In genomic region chr9:124353166-124353768, GRCh38 we compare ENCODE assay signal across 14 cellular contexts.
A peak's percentile ranks its signal among the peaks of the same experiment; 100 is the strongest.
DNase-seq lines count a peak whose midpoint lies in the region; ATAC-seq and TF ChIP-seq lines count a peak whose summit lies in the region.
"Had no signal": no experiment of that assay in that cellular context is flagged by ENCODE, and none has a peak within 500 bp of the region (broad histone marks: within the 10 kb centered on the region; RNA-seq: fewer than 3 reads in every experiment).

No MANE protein-coding gene starts in this region.

- H3K27me3 ChIP-seq in AG04450 (ENCODE audit: control insufficient read depth, insufficient read depth, low read length): no peaks in the 10 kb centered on the region
- H3K27me3 ChIP-seq in thyroid gland: no peaks in the 10 kb centered on the region
- no peaks in the 10 kb centered on the region for H3K27me3 ChIP-seq in CD4-positive, alpha-beta T cell (ENCODE audit: control insufficient read depth, insufficient read depth, low read length)
- H3K27me3 ChIP-seq: cardiac muscle cell had no signal

- peaks cover 20 to 23% of the 10 kb centered on the region in 2 donors for H3K4me1 ChIP-seq in thyroid gland
- H3K4me1 ChIP-seq in mucosa of descending colon (ENCODE audit: low read depth): no peaks in the 10 kb centered on the region

- intact Hi-C loops in thyroid gland (cut with DNase I): no loop called here
- intact Hi-C loops in CD4-positive, alpha-beta T cell (cut with DNase I, micrococcal nuclease): no loop called here
- intact Hi-C loops in mucosa of descending colon (cut with DNase I, micrococcal nuclease): no loop called here

- H3K27me3 Mint-ChIP-seq in HFFc6 (ENCODE audit: insufficient read depth) (peaks cover 33% of the 10 kb centered on the region), nephron progenitor cell (ENCODE audit: low read depth, poor library complexity) (no peaks in the 10 kb centered on the region)
- H3K27me3 Mint-ChIP-seq in CD4-positive, alpha-beta T cell: no peaks in the 10 kb centered on the region

- H3K9me3 Mint-ChIP-seq in HFFc6: no peaks in the 10 kb centered on the region
- no peaks in the 10 kb centered on the region for H3K9me3 Mint-ChIP-seq in nephron progenitor cell
- no peaks in the 10 kb centered on the region for H3K9me3 Mint-ChIP-seq in CD4-positive, alpha-beta T cell

- DNase-seq in AG04450 (ENCODE audit: low read depth, low spot score) (no peak), HFFc6 (no peak), nephron progenitor cell (no peak), thyroid gland (no peak), mucosa of descending colon (no peak)
- no peak for DNase-seq in CD4-positive, alpha-beta T cell
- DNase-seq: effector memory CD4-positive, alpha-beta T cell; Kasumi-1; NCI-H1092 treated with DMSO at 0.1 percent for 48 hours; NCI-H524 treated with DMSO at 0.1 percent for 48 hours; T-helper 2 cell had no signal

- H3K9me3 ChIP-seq in AG04450 (ENCODE audit: control insufficient read depth, insufficient read depth, low read length): no peaks in the 10 kb centered on the region
- no peaks in the 10 kb centered on the region for H3K9me3 ChIP-seq in thyroid gland
- no peaks in the 10 kb centered on the region for H3K9me3 ChIP-seq in CD4-positive, alpha-beta T cell (ENCODE audit: control insufficient read depth, low read length)
- H3K9me3 ChIP-seq in mucosa of descending colon: no peaks in the 10 kb centered on the region

- TF ChIP-seq CTCF in AG04450 (IDR thresholded peaks at IDR 0.05; ENCODE audit: low read depth, low read length) (no peak), HFFc6 (IDR thresholded peaks at IDR 0.05) (no peak), nephron progenitor cell (IDR thresholded peaks at IDR 0.05) (no peak), thyroid gland (IDR thresholded peaks at IDR 0.05) (no peak), mucosa of descending colon (IDR thresholded peaks at IDR 0.05) (no peak)
- no peak for TF ChIP-seq CTCF in CD4-positive, alpha-beta T cell (IDR thresholded peaks at IDR 0.05)

- ATAC-seq in CD4-positive, alpha-beta T cell (ENCODE audit: poor library complexity): no peak
- ATAC-seq in GM21528 (IDR thresholded peaks at IDR 0.05; ENCODE audit: low FRiP score, unreplicated experiment) (no peak), mucosa of descending colon (no peak)

- WGBS in thyroid gland, 2 donors: 93 to 97% methylated on average over 6 to 7 of the region's 7 CpGs

- CTCF ChIA-PET in AG04450 (lab: Charles Lee): interaction anchor here (1.0 kb wide), 1 partner anchor 34 kb away, joined by 3 read pairs; no protein-coding TSS in a partner anchor
- CTCF ChIA-PET in CD4-positive, alpha-beta T cell (lab: Charles Lee): no interaction called here

- TF ChIP-seq POLR2A in thyroid gland (IDR thresholded peaks at IDR 0.05): no peak

- H3K27ac ChIP-seq in AG04450 (ENCODE audit: low read depth, low read length) (peak overlapping the region; percentile 73), cingulate gyrus (ENCODE audit: low read depth, low read length) (peak overlapping the region; percentile 70), thyroid gland (no peak overlapping the region)
- H3K27ac ChIP-seq in CD4-positive, alpha-beta T cell (ENCODE audit: low read depth, low read length): no peak overlapping the region
- H3K27ac ChIP-seq: cardiac muscle cell had no signal

- H3K4me3 ChIP-seq in AG04450 (ENCODE audit: low read depth, low read length) (no peak overlapping the region), thyroid gland (replicated peaks in 1 of 3) (no peak overlapping the region), mucosa of descending colon (no peak overlapping the region)
- H3K4me3 ChIP-seq: cardiac muscle cell had no signal

- POLR2A ChIA-PET in AG04450 (lab: Yijun Ruan, JAX): interaction anchor here (1.0 kb wide), 1 partner anchor 11 kb away, joined by 3 read pairs; no protein-coding TSS in a partner anchor
- POLR2A ChIA-PET in CD4-positive, alpha-beta T cell (lab: Charles Lee): no interaction called here

- H3K36me3 Mint-ChIP-seq in HFFc6 (ENCODE audit: low read depth): peaks cover 48% of the 10 kb centered on the region
- peaks cover 55% of the 10 kb centered on the region for H3K36me3 Mint-ChIP-seq in nephron progenitor cell (ENCODE audit: low read depth)
- peaks cover 83% of the 10 kb centered on the region for H3K36me3 Mint-ChIP-seq in CD4-positive, alpha-beta T cell (ENCODE audit: low read depth)

- H3K36me3 ChIP-seq in thyroid gland: peaks cover 29% of the 10 kb centered on the region in 2 donors
- H3K36me3 ChIP-seq in mucosa of descending colon (ENCODE audit: low read depth): peaks cover 5% of the 10 kb centered on the region

- H3K27ac Mint-ChIP-seq in HFFc6 (peak overlapping the region; percentile 75), nephron progenitor cell (peak overlapping the region; percentile 92)
- no peak overlapping the region for H3K27ac Mint-ChIP-seq in CD4-positive, alpha-beta T cell

- H3K4me3 Mint-ChIP-seq in HFFc6 (no peak overlapping the region), nephron progenitor cell (no peak overlapping the region)
- no peak overlapping the region for H3K4me3 Mint-ChIP-seq in CD4-positive, alpha-beta T cell

- H3K4me1 Mint-ChIP-seq in HFFc6 (ENCODE audit: low read depth) (peaks cover 27% of the 10 kb centered on the region), nephron progenitor cell (peaks cover 32% of the 10 kb centered on the region)
- peaks cover 13% of the 10 kb centered on the region for H3K4me1 Mint-ChIP-seq in CD4-positive, alpha-beta T cell (ENCODE audit: low read depth)

Comparison
In these comparisons a context has a peak if more than half of its experiments do, and no peak if none do; other contexts are left out.
1. H3K27ac ChIP-seq: peak in AG04450 (single experiment) and cingulate gyrus (single experiment); none in thyroid gland (0 of 3) and CD4-positive, alpha-beta T cell (single experiment).